1 cellular context compared by ENCODE assay signal in the genomic region with DNA sequence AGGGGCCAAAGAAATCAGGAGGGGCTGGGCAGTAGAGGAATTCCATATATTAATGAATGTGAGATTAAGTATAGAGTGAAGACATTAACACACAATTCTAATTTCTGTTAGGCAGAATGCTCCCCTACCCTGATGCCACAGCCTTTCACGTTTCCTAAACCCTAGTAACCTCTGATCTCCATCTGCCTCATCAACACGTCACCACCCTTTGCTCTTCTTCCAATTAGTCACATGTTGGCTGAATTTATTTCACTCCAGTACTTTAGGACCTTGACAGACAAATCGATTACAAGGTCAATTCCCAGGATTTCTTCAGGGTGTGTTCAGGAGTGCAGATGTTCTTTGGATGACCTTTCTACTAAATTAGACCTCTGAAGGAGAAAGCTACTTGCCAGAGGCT.
TF ChIP-seq lines count a peak whose summit lies in the region.

No MANE protein-coding gene starts in this region.

TF ChIP-seq in HepG2, 621 proteins besides CTCF, POLR2A, EP300 and RAD21:
- TF ChIP-seq CREB1 (IDR thresholded peaks at IDR 0.05) (peak; percentile 33), CREB1 (CRISPR knock-in tag; IDR thresholded peaks at IDR 0.05) (no peak), ATF7 (IDR thresholded peaks at IDR 0.05) (no peak), ATF7 (CRISPR knock-in tag; IDR thresholded peaks at IDR 0.05) (no peak)
